Comparison of ENCODE assay signal across 23 cellular contexts in genomic region chr10:25102423-25102822, GRCh38.
"Had no signal": no experiment of that assay in that cellular context is flagged by ENCODE, and none has a peak within 500 bp of the region (broad histone marks: within the 10 kb centered on the region; RNA-seq: fewer than 3 reads in every experiment).

No MANE protein-coding gene starts in this region.

- H3K27ac Mint-ChIP-seq: immature natural killer cell; nephron; progenitor cell of endocrine pancreas; stimulated activated effector memory CD8-positive, alpha-beta T cell treated with anti-CD3 and anti-CD28 coated beads, Interleukin-12 subunit alpha, Interleukin-12 subunit beta, amount 100 ng/mL, for 72 hours; stimulated activated naive CD8-positive, alpha-beta T cell treated with anti-CD3 and anti-CD28 coated beads, Interleukin-15, Interleukin-2, amounts not matched to agents 100 ng/mL and 50 ng/mL, for 24 hours; type B pancreatic cell had no signal

- H3K4me3 Mint-ChIP-seq: immature natural killer cell; naive thymus-derived CD8-positive, alpha-beta T cell; nephron; stimulated activated effector memory CD8-positive, alpha-beta T cell treated with anti-CD3 and anti-CD28 coated beads, Interleukin-12 subunit alpha, Interleukin-12 subunit beta, amount 100 ng/mL, for 72 hours; stimulated activated naive CD8-positive, alpha-beta T cell treated with anti-CD3 and anti-CD28 coated beads, Interleukin-15, Interleukin-2, amounts not matched to agents 100 ng/mL and 50 ng/mL, for 24 hours; type B pancreatic cell had no signal

- ATAC-seq: left colon; left lung; lower lobe of right lung; naive thymus-derived CD8-positive, alpha-beta T cell; right lobe of liver; stimulated activated effector memory CD8-positive, alpha-beta T cell treated with anti-CD3 and anti-CD28 coated beads, Interleukin-12 subunit alpha, Interleukin-12 subunit beta, amount 100 ng/mL, for 72 hours had no signal

- H3K36me3 Mint-ChIP-seq: immature natural killer cell; stimulated activated effector memory CD8-positive, alpha-beta T cell treated with anti-CD3 and anti-CD28 coated beads, Interleukin-12 subunit alpha, Interleukin-12 subunit beta, amount 100 ng/mL, for 72 hours; type B pancreatic cell had no signal

- H3K4me1 Mint-ChIP-seq: immature natural killer cell; naive thymus-derived CD8-positive, alpha-beta T cell; nephron; stimulated activated effector memory CD8-positive, alpha-beta T cell treated with anti-CD3 and anti-CD28 coated beads, Interleukin-12 subunit alpha, Interleukin-12 subunit beta, amount 100 ng/mL, for 72 hours had no signal

- H3K4me1 ChIP-seq: left lung, lower lobe of right lung, right atrium auricular region, right lobe of liver, tibial nerve, uterus had no signal

- H3K4me2 ChIP-seq: smooth muscle cell had no signal

- DNase-seq: hypothalamus; immature natural killer cell; kidney; left colon; left lung; lower lobe of right lung; mammary epithelial cell; mesenchymal stem cell; naive thymus-derived CD8-positive, alpha-beta T cell; nucleus accumbens; right lobe of liver; stimulated activated CD4-positive, alpha-beta T cell treated with anti-CD3 and anti-CD28 coated beads, Interleukin-1b, Interleukin-23, amount 100 ng/mL, for 48 hours; stimulated activated CD4-positive, alpha-beta T cell treated with anti-CD3 and anti-CD28 coated beads, Interleukin-2, amount 100 ng/mL, for 48 hours; stimulated activated naive CD4-positive, alpha-beta T cell; uterus had no signal

- H3K4me3 ChIP-seq: left lung, lower lobe of right lung, right atrium auricular region, right lobe of liver, smooth muscle cell, tibial nerve, uterus had no signal

- H3K27ac ChIP-seq: left lung, lower lobe of right lung, right atrium auricular region, right lobe of liver, tibial nerve, uterus had no signal

- H3K36me3 ChIP-seq: left lung, lower lobe of right lung, right atrium auricular region, right lobe of liver, tibial nerve, uterus had no signal

- H3K9me3 ChIP-seq: left lung, lower lobe of right lung, right atrium auricular region, right lobe of liver, tibial nerve, uterus had no signal

- H3K27me3 ChIP-seq: left lung, right atrium auricular region, right lobe of liver, tibial nerve, uterus had no signal
